In the genomic region with DNA sequence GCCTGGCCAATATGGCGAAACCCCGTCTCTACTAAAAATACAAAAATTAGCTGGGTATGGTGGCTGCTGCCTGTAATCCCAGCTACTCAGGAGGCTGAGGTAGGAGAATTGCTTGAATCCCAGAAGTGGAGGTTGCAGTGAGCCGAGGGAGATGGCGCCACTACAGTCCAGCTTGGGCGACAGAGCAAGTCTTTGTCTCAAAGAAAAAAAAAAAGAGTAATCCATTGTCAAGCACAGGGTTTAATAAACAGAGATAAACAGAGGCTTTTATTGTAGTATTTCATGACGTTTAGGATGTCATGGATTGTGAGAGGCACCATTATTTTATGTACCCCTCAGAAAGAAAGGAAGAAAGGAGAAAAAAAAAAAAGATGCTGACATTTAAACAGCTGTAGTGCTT, we compare ENCODE assay signal across 30 cellular contexts.
DNase-seq lines count a peak whose midpoint lies in the region; ATAC-seq and TF ChIP-seq lines count a peak whose summit lies in the region.
"Had no signal": no experiment of that assay in that cellular context is flagged by ENCODE, and none has a peak within 500 bp of the region (broad histone marks: within the 10 kb centered on the region; RNA-seq: fewer than 3 reads in every experiment).

No MANE protein-coding gene starts in this region.

- H3K27ac Mint-ChIP-seq in activated T-cell treated with anti-CD3 and anti-CD28 coated beads, Interleukin-2, amount 50 U/mL, for 24 hours = no peak overlapping the region
- H3K27ac Mint-ChIP-seq in stimulated activated naive B cell treated with anti-CD40 and anti-IgM and Interleukin-4, amounts not matched to agents 10 μg/mL and 1 μg/mL and 100 μg/mL, for 72 hours = no peak overlapping the region
- H3K27ac Mint-ChIP-seq: activated CD8-positive, alpha-beta T cell treated with anti-CD3 and anti-CD28 coated beads for 36 hours; activated naive CD8-positive, alpha-beta T cell treated with anti-CD3 and anti-CD28 coated beads, Interleukin-2, amount 10 ng/mL, durations not matched to agents 7 days and 5 days; T-helper 17 cell had no signal

- no peaks in the 10 kb centered on the region for H3K27me3 Mint-ChIP-seq in activated T-cell treated with anti-CD3 and anti-CD28 coated beads, Interleukin-2, amount 50 U/mL, for 24 hours
- H3K27me3 Mint-ChIP-seq in activated T-cell treated with anti-CD3 and anti-CD28 coated beads, Interleukin-2, amount 50 U/mL, for 4 hours (ENCODE audit: low read depth) = no peaks in the 10 kb centered on the region
- no peaks in the 10 kb centered on the region for H3K27me3 Mint-ChIP-seq in stimulated activated naive B cell treated with anti-CD40 and anti-IgM and Interleukin-4, amounts not matched to agents 10 μg/mL and 1 μg/mL and 100 μg/mL, for 72 hours
- H3K27me3 Mint-ChIP-seq: activated CD8-positive, alpha-beta T cell treated with anti-CD3 and anti-CD28 coated beads for 36 hours; activated naive CD8-positive, alpha-beta T cell treated with anti-CD3 and anti-CD28 coated beads, Interleukin-2, amount 10 ng/mL, durations not matched to agents 7 days and 5 days; CD8-positive, alpha-beta memory T cell; central memory CD8-positive, alpha-beta T cell; natural killer cell treated with Interleukin-12 subunit alpha and Interleukin-12 subunit beta and Interleukin-15 and Interleukin-18, amount 100 ng/mL, for 72 hours; T-helper 17 cell had no signal

- TF ChIP-seq CTCF in adrenal gland (IDR thresholded peaks at IDR 0.05) = no peak

- no peak for TF ChIP-seq POLR2A in adrenal gland (IDR thresholded peaks at IDR 0.05)

- no peaks in the 10 kb centered on the region for H3K9me3 Mint-ChIP-seq in activated T-cell treated with anti-CD3 and anti-CD28 coated beads, Interleukin-2, amount 50 U/mL, for 24 hours
- H3K9me3 Mint-ChIP-seq in activated T-cell treated with anti-CD3 and anti-CD28 coated beads, Interleukin-2, amount 50 U/mL, for 4 hours = no peaks in the 10 kb centered on the region
- no peaks in the 10 kb centered on the region for H3K9me3 Mint-ChIP-seq in stimulated activated naive B cell treated with anti-CD40 and anti-IgM and Interleukin-4, amounts not matched to agents 10 μg/mL and 1 μg/mL and 100 μg/mL, for 72 hours
- H3K9me3 Mint-ChIP-seq: activated CD8-positive, alpha-beta T cell treated with anti-CD3 and anti-CD28 coated beads for 36 hours; activated naive CD8-positive, alpha-beta T cell treated with anti-CD3 and anti-CD28 coated beads, Interleukin-2, amount 10 ng/mL, durations not matched to agents 7 days and 5 days; CD8-positive, alpha-beta memory T cell; central memory CD8-positive, alpha-beta T cell; H9; natural killer cell treated with Interleukin-12 subunit alpha and Interleukin-12 subunit beta and Interleukin-15 and Interleukin-18, amount 100 ng/mL, for 72 hours had no signal

- H3K27me3 ChIP-seq in adrenal gland = no peaks in the 10 kb centered on the region
- H3K27me3 ChIP-seq: hepatocyte, upper lobe of right lung had no signal

- no peak for ATAC-seq in activated T-cell treated with anti-CD3 and anti-CD28 coated beads, Interleukin-2, amount 50 U/mL, for 4 hours
- ATAC-seq in stimulated activated naive B cell treated with anti-CD40 and anti-IgM and Interleukin-4, amounts not matched to agents 10 μg/mL and 1 μg/mL and 100 μg/mL, for 72 hours (replicated peaks) = no peak
- ATAC-seq: A549; activated CD4-positive, CD25-positive, alpha-beta regulatory T cell treated with anti-CD3 and anti-CD28 coated beads, Interleukin-2, amount 50 U/mL, for 24 hours; activated CD8-positive, alpha-beta T cell treated with anti-CD3 and anti-CD28 coated beads for 36 hours; natural killer cell treated with Interleukin-12 subunit alpha and Interleukin-12 subunit beta and Interleukin-15 and Interleukin-18, amount 100 ng/mL, for 72 hours; T-helper 17 cell; upper lobe of right lung had no signal

- no peaks in the 10 kb centered on the region for H3K9me3 ChIP-seq in adrenal gland (replicated peaks in 1 of 3)
- H3K9me3 ChIP-seq: A549, upper lobe of right lung had no signal

- 76 to 81% (median 80%) methylated on average over 6 of the region's 6 CpGs for WGBS in adrenal gland, 4 donors

- no peaks in the 10 kb centered on the region for H3K36me3 ChIP-seq in adrenal gland (replicated peaks in 1 of 2)
- H3K36me3 ChIP-seq: upper lobe of right lung had no signal

- intact Hi-C loops in adrenal gland (cut with DNase I) = no loop called here
- intact Hi-C loops in posterior vena cava (cut with DNase I) = no loop called here

- no peak overlapping the region for H3K27ac ChIP-seq in adrenal gland
- H3K27ac ChIP-seq: A549, hepatocyte, PC-9, upper lobe of right lung had no signal

- no peak overlapping the region for H3K4me3 ChIP-seq in adrenal gland
- H3K4me3 ChIP-seq: A549, hepatocyte, PC-9, smooth muscle cell, upper lobe of right lung had no signal

- DNase-seq in activated T-cell treated with anti-CD3 and anti-CD28 coated beads, Interleukin-2, amount 50 U/mL, for 24 hours = peak; percentile 17
- no peak for DNase-seq in activated T-cell treated with anti-CD3 and anti-CD28 coated beads, Interleukin-2, amount 50 U/mL, for 4 hours
- DNase-seq in adrenal gland (peak in 4 of 7 donors; percentile 1 to 30 (median 8)), left kidney (ENCODE audit: low read depth, low spot score) (peak; percentile 5), SHP77 treated with DMSO at 0.1 percent for 48 hours (lab: John Stamatoyannopoulos, UW) (no peak), posterior vena cava (ENCODE audit: low spot score) (no peak), NCI-H69 (lab: John Stamatoyannopoulos, UW) (no peak)
- DNase-seq in stimulated activated naive B cell treated with anti-CD40 and anti-IgM and Interleukin-4, amounts not matched to agents 10 μg/mL and 1 μg/mL and 100 μg/mL, for 72 hours = no peak
- DNase-seq: activated CD8-positive, alpha-beta T cell treated with anti-CD3 and anti-CD28 coated beads for 36 hours; activated gamma-delta T cell treated with Interleukin-2 at 50 U/mL for 16 hours; activated naive CD8-positive, alpha-beta T cell treated with anti-CD3 and anti-CD28 coated beads, Interleukin-2, amount 10 ng/mL, durations not matched to agents 7 days and 5 days; CD8-positive, alpha-beta memory T cell; H9; Kasumi-1; NCI-H1436; NCI-H2081; NCI-H2227 treated with DMSO at 0.1 percent for 48 hours; NCI-H526; NK-92 treated with Interleukin-12 subunit alpha and Interleukin-12 subunit beta, amount 100 ng/mL, for 24 hours; occipital lobe; PC-9; stimulated activated naive CD4-positive, alpha-beta T cell treated with Interleukin-2 at 50 U/mL for 16 hours; T-helper 17 cell; upper lobe of right lung had no signal

- H3K36me3 Mint-ChIP-seq in activated T-cell treated with anti-CD3 and anti-CD28 coated beads, Interleukin-2, amount 50 U/mL, for 24 hours (ENCODE audit: low read depth) = no peaks in the 10 kb centered on the region
- no peaks in the 10 kb centered on the region for H3K36me3 Mint-ChIP-seq in activated T-cell treated with anti-CD3 and anti-CD28 coated beads, Interleukin-2, amount 50 U/mL, for 4 hours (ENCODE audit: insufficient read depth)
- no peaks in the 10 kb centered on the region for H3K36me3 Mint-ChIP-seq in stimulated activated naive B cell treated with anti-CD40 and anti-IgM and Interleukin-4, amounts not matched to agents 10 μg/mL and 1 μg/mL and 100 μg/mL, for 72 hours
- H3K36me3 Mint-ChIP-seq: activated naive CD8-positive, alpha-beta T cell treated with anti-CD3 and anti-CD28 coated beads, Interleukin-2, amount 10 ng/mL, durations not matched to agents 7 days and 5 days; CD8-positive, alpha-beta memory T cell; natural killer cell treated with Interleukin-12 subunit alpha and Interleukin-12 subunit beta and Interleukin-15 and Interleukin-18, amount 100 ng/mL, for 72 hours had no signal

- no peaks in the 10 kb centered on the region for H3K4me1 ChIP-seq in adrenal gland (replicated peaks in 1 of 2)
- H3K4me1 ChIP-seq: A549, upper lobe of right lung had no signal

- H3K4me1 Mint-ChIP-seq in activated T-cell treated with anti-CD3 and anti-CD28 coated beads, Interleukin-2, amount 50 U/mL, for 24 hours (ENCODE audit: low read depth) = peaks cover 9% of the 10 kb centered on the region
- H3K4me1 Mint-ChIP-seq in activated T-cell treated with anti-CD3 and anti-CD28 coated beads, Interleukin-2, amount 50 U/mL, for 4 hours (ENCODE audit: low read depth) = peaks cover 3% of the 10 kb centered on the region
- H3K4me1 Mint-ChIP-seq in stimulated activated naive B cell treated with anti-CD40 and anti-IgM and Interleukin-4, amounts not matched to agents 10 μg/mL and 1 μg/mL and 100 μg/mL, for 72 hours = no peaks in the 10 kb centered on the region
- H3K4me1 Mint-ChIP-seq: activated naive CD8-positive, alpha-beta T cell treated with anti-CD3 and anti-CD28 coated beads, Interleukin-2, amount 10 ng/mL, durations not matched to agents 7 days and 5 days; central memory CD8-positive, alpha-beta T cell; H9 had no signal

- no peak overlapping the region for H3K4me3 Mint-ChIP-seq in activated T-cell treated with anti-CD3 and anti-CD28 coated beads, Interleukin-2, amount 50 U/mL, for 24 hours
- no peak overlapping the region for H3K4me3 Mint-ChIP-seq in activated T-cell treated with anti-CD3 and anti-CD28 coated beads, Interleukin-2, amount 50 U/mL, for 4 hours
- H3K4me3 Mint-ChIP-seq in stimulated activated naive B cell treated with anti-CD40 and anti-IgM and Interleukin-4, amounts not matched to agents 10 μg/mL and 1 μg/mL and 100 μg/mL, for 72 hours = no peak overlapping the region
- H3K4me3 Mint-ChIP-seq: activated CD8-positive, alpha-beta T cell treated with anti-CD3 and anti-CD28 coated beads for 36 hours; activated naive CD8-positive, alpha-beta T cell treated with anti-CD3 and anti-CD28 coated beads, Interleukin-2, amount 10 ng/mL, durations not matched to agents 7 days and 5 days; CD8-positive, alpha-beta memory T cell; central memory CD8-positive, alpha-beta T cell; H9; natural killer cell treated with Interleukin-12 subunit alpha and Interleukin-12 subunit beta and Interleukin-15 and Interleukin-18, amount 100 ng/mL, for 72 hours; T-helper 17 cell had no signal

Comparison
In these comparisons a context has a peak if more than half of its experiments do, and no peak if none do; other contexts are left out.
1. DNase-seq: peak in activated T-cell treated with anti-CD3 and anti-CD28 coated beads, Interleukin-2, amount 50 U/mL, for 24 hours (single experiment), adrenal gland (4 of 7) and left kidney (single experiment); none in activated T-cell treated with anti-CD3 and anti-CD28 coated beads, Interleukin-2, amount 50 U/mL, for 4 hours (single experiment), SHP77 treated with DMSO at 0.1 percent for 48 hours (single experiment), posterior vena cava (single experiment), NCI-H69 (single experiment) and stimulated activated naive B cell treated with anti-CD40 and anti-IgM and Interleukin-4, amounts not matched to agents 10 μg/mL and 1 μg/mL and 100 μg/mL, for 72 hours (single experiment).